8 cellular contexts compared by ENCODE assay signal in genomic region chr20:1392693-1393506, GRCh38. TPM values are rescaled to one million over a fixed set of nuclear protein-coding genes. Genes with fewer than 3 reads are reported as not detected.
DNase-seq lines count a peak whose midpoint lies in the region; ATAC-seq and TF ChIP-seq lines count a peak whose summit lies in the region.

TSS of gene FKBP1A (minus strand) at chr20:1393054. CDS start at chr20:1392998, 56 bp downstream.

- peaks cover 10% of the 10 kb centered on the region for H3K36me3 ChIP-seq in OCI-LY3 (replicated peaks; ENCODE audit: low read depth, low read length)

- TF ChIP-seq CTCF in OCI-LY3 (IDR thresholded peaks at IDR 0.05; ENCODE audit: low read depth, low read length), result no peak

- peak within 1 kb of the TSS; percentile 83 for H3K9ac ChIP-seq in OCI-LY3 (ENCODE audit: low read length)

- H3K9me3 ChIP-seq in OCI-LY3 (ENCODE audit: insufficient read depth, low read length) (no peaks in the 10 kb centered on the region), mononuclear cell (ENCODE audit: low read depth, low read length) (no peaks in the 10 kb centered on the region)

- H3K4me3 ChIP-seq in OCI-LY3 (ENCODE audit: low read length) (peak within 1 kb of the TSS; percentile 89), mononuclear cell (ENCODE audit: low read length) (peak within 1 kb of the TSS; percentile 81)

- peak within 1 kb of the TSS; percentile 9; the same call in 1 of the 2 replicates for H3K27ac ChIP-seq in OCI-LY3 (ENCODE audit: low read length)

- H3K4me1 ChIP-seq in OCI-LY3 (ENCODE audit: low read length) (peaks cover 29% of the 10 kb centered on the region), mononuclear cell (ENCODE audit: insufficient read depth, low read length) (peaks cover 66% of the 10 kb centered on the region)

- H4K20me1 ChIP-seq in OCI-LY3 (ENCODE audit: insufficient read depth, low read length), result peaks cover 38% of the 10 kb centered on the region

- peaks cover 50% of the 10 kb centered on the region for H3K79me2 ChIP-seq in OCI-LY3 (ENCODE audit: low read length)

- H2AFZ ChIP-seq in OCI-LY3 (ENCODE audit: low read depth, low read length), result peak within 1 kb of the TSS; percentile 69

- ATAC-seq in GM21528 (IDR thresholded peaks at IDR 0.05; ENCODE audit: low FRiP score, unreplicated experiment), result peak; percentile 87

- DNase-seq in D341Med (ENCODE audit: low spot score) (peak; percentile 97), HuH-7.5 (ENCODE audit: low spot score) (peak; percentile 76), epidermal melanocyte (ENCODE audit: insufficient read length, low spot score) (peak; percentile 79)
- DNase-seq in activated CD8-positive, alpha-beta memory T cell treated with anti-CD3 and anti-CD28 coated beads, Interleukin-2, amount 50 U/mL, for 48 hours, result peak; percentile 95
- DNase-seq in stimulated activated CD8-positive, alpha-beta memory T cell treated with anti-CD3 and anti-CD28 coated beads, Interleukin-4, amount 100 ng/mL, for 1 hour (ENCODE audit: low read depth in 2 of 2, low spot score in 1 of 2), result peak; percentile 74 to 82

- peak within 1 kb of the TSS; percentile 96 for H3K4me2 ChIP-seq in OCI-LY3 (ENCODE audit: low read length)

- H3K27me3 ChIP-seq in OCI-LY3 (ENCODE audit: low read depth, low read length), result peaks cover 30% of the 10 kb centered on the region
- H3K27me3 ChIP-seq in mononuclear cell (ENCODE audit: insufficient read depth, low read length), result no peaks in the 10 kb centered on the region

RNA-seq across cellular contexts. Expression of gene FKBP1A, which starts in this region (rescaled TPM):
- 102 TPM for total RNA-seq in mononuclear cell

Comparison
In these comparisons a context has a peak if more than half of its experiments do, and no peak if none do; other contexts are left out.
1. Peak in every context shown above with its lines: DNase-seq, ATAC-seq, H3K4me3 ChIP-seq and H3K27ac ChIP-seq.